Comparison of ENCODE assay signal across 28 cellular contexts in the genomic region with DNA sequence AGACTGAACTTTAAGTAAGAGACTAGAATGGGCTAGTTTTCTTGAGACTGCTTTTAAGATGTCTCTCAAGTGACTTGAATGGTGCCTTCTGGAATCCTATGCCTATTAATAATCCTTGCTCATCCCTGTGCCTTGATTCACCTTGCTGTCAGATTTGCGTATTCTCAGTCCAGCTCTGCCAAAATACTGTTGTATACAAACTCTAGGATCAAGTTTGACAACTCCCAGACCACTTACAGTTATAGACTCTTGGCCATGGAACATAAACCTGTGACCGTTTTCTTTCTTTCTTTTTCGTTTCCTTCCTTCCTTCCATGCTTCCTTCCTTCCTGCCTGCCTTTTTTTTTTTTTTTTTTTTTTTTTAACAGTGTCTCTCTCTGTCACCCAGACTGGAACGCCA.
"Had no signal": no experiment of that assay in that cellular context is flagged by ENCODE, and none has a peak within 500 bp of the region (broad histone marks: within the 10 kb centered on the region; RNA-seq: fewer than 3 reads in every experiment).

No MANE protein-coding gene starts in this region.

- H3K9me3 ChIP-seq: stomach, suprapubic skin, testis, thoracic aorta, tibial artery, upper lobe of right lung, uterus, vagina had no signal

- H3K4me3 Mint-ChIP-seq: stimulated activated effector memory CD8-positive, alpha-beta T cell treated with anti-CD3 and anti-CD28 coated beads, Interleukin-12 subunit alpha, Interleukin-12 subunit beta, amount 100 ng/mL, for 72 hours; stimulated activated memory B cell treated with anti-CD40 and anti-IgM and Interleukin-4, amounts not matched to agents 10 μg/mL and 1 μg/mL and 100 μg/mL, for 72 hours; stimulated activated naive B cell treated with anti-CD40 and anti-IgM and Interleukin-4, amounts not matched to agents 10 μg/mL and 1 μg/mL and 100 μg/mL, for 72 hours; stimulated activated naive CD8-positive, alpha-beta T cell treated with anti-CD3 and anti-CD28 coated beads, Interleukin-15, amount 100 ng/mL, for 72 hours; stimulated activated naive CD8-positive, alpha-beta T cell treated with anti-CD3 and anti-CD28 coated beads, Interleukin-15, Interleukin-2, amounts not matched to agents 100 ng/mL and 50 ng/mL, for 24 hours; type B pancreatic cell had no signal

- H3K36me3 ChIP-seq: stomach, suprapubic skin, thoracic aorta, thyroid gland, tibial artery, tibial nerve, transverse colon, upper lobe of left lung, upper lobe of right lung, uterus, vagina had no signal

- H3K27ac Mint-ChIP-seq: stimulated activated effector memory CD8-positive, alpha-beta T cell treated with anti-CD3 and anti-CD28 coated beads, Interleukin-12 subunit alpha, Interleukin-12 subunit beta, amount 100 ng/mL, for 72 hours; stimulated activated memory B cell treated with anti-CD40 and anti-IgM and Interleukin-4, amounts not matched to agents 10 μg/mL and 1 μg/mL and 100 μg/mL, for 72 hours; stimulated activated naive B cell treated with anti-CD40 and anti-IgM and Interleukin-4, amounts not matched to agents 10 μg/mL and 1 μg/mL and 100 μg/mL, for 72 hours; stimulated activated naive CD8-positive, alpha-beta T cell treated with anti-CD3 and anti-CD28 coated beads, Interleukin-15, amount 100 ng/mL, for 72 hours; stimulated activated naive CD8-positive, alpha-beta T cell treated with anti-CD3 and anti-CD28 coated beads, Interleukin-15, Interleukin-2, amounts not matched to agents 100 ng/mL and 50 ng/mL, for 24 hours; type B pancreatic cell had no signal

- H3K27me3 Mint-ChIP-seq: stimulated activated memory B cell treated with anti-CD40 and anti-IgM and Interleukin-4, amounts not matched to agents 10 μg/mL and 1 μg/mL and 100 μg/mL, for 72 hours; stimulated activated naive B cell treated with anti-CD40 and anti-IgM and Interleukin-4, amounts not matched to agents 10 μg/mL and 1 μg/mL and 100 μg/mL, for 72 hours; stimulated activated naive CD8-positive, alpha-beta T cell treated with anti-CD3 and anti-CD28 coated beads, Interleukin-15, amount 100 ng/mL, for 72 hours; stimulated activated naive CD8-positive, alpha-beta T cell treated with anti-CD3 and anti-CD28 coated beads, Interleukin-15, Interleukin-2, amounts not matched to agents 100 ng/mL and 50 ng/mL, for 24 hours; type B pancreatic cell had no signal

- H3K27me3 ChIP-seq: stomach, suprapubic skin, testis, thyroid gland, tibial artery, tibial nerve, transverse colon, upper lobe of left lung, upper lobe of right lung, uterus, vagina had no signal

- H3K4me3 ChIP-seq: stomach, suprapubic skin, testis, thoracic aorta, thyroid gland, tibial artery, tibial nerve, transverse colon, upper lobe of left lung, upper lobe of right lung, uterus, vagina had no signal

- H3K4me1 ChIP-seq: testis, tibial artery, tibial nerve, transverse colon, upper lobe of left lung, upper lobe of right lung, uterus, vagina had no signal

- DNase-seq: stimulated activated CD4-positive, alpha-beta T cell treated with anti-CD3 and anti-CD28 coated beads, Interleukin-2, amount 100 ng/mL, for 48 hours; stimulated activated CD4-positive, alpha-beta T cell treated with anti-CD3 and anti-CD28 coated beads, Interleukin-4, amount 100 ng/mL, for 1 hour; stimulated activated CD4-positive, alpha-beta T cell treated with anti-CD3 and anti-CD28 coated beads, Interleukin-4, amount 100 ng/mL, for 24 hours; stimulated activated CD4-positive, alpha-beta T cell treated with anti-CD3 and anti-CD28 coated beads, Interleukin-4, amount 100 ng/mL, for 4 hours; stimulated activated CD8-positive, alpha-beta memory T cell treated with anti-CD3 and anti-CD28 coated beads, Interleukin-4, amount 100 ng/mL, for 48 hours; stimulated activated naive B cell treated with anti-CD40 and anti-IgM and Interleukin-4, amounts not matched to agents 10 μg/mL and 1 μg/mL and 100 μg/mL, for 72 hours; stimulated activated naive CD4-positive, alpha-beta T cell; stimulated activated naive CD4-positive, alpha-beta T cell treated with Interleukin-2 at 50 U/mL for 16 hours; stimulated activated naive CD8-positive, alpha-beta T cell treated with anti-CD3 and anti-CD28 coated beads, Interleukin-15, amount 100 ng/mL, for 72 hours; stimulated activated naive CD8-positive, alpha-beta T cell treated with anti-CD3 and anti-CD28 coated beads, Interleukin-15, Interleukin-2, amounts not matched to agents 100 U/mL and 50 U/mL, for 24 hours; stomach; substantia nigra; testis; thyroid gland; tibial artery; transverse colon; trophoblast cell; upper lobe of left lung; upper lobe of right lung; uterus had no signal

- H3K4me1 Mint-ChIP-seq: stimulated activated effector memory CD8-positive, alpha-beta T cell treated with anti-CD3 and anti-CD28 coated beads, Interleukin-12 subunit alpha, Interleukin-12 subunit beta, amount 100 ng/mL, for 72 hours; stimulated activated memory B cell treated with anti-CD40 and anti-IgM and Interleukin-4, amounts not matched to agents 10 μg/mL and 1 μg/mL and 100 μg/mL, for 72 hours; stimulated activated naive B cell treated with anti-CD40 and anti-IgM and Interleukin-4, amounts not matched to agents 10 μg/mL and 1 μg/mL and 100 μg/mL, for 72 hours; stimulated activated naive CD8-positive, alpha-beta T cell treated with anti-CD3 and anti-CD28 coated beads, Interleukin-15, amount 100 ng/mL, for 72 hours had no signal

- H3K36me3 Mint-ChIP-seq: stimulated activated effector memory CD8-positive, alpha-beta T cell treated with anti-CD3 and anti-CD28 coated beads, Interleukin-12 subunit alpha, Interleukin-12 subunit beta, amount 100 ng/mL, for 72 hours; stimulated activated memory B cell treated with anti-CD40 and anti-IgM and Interleukin-4, amounts not matched to agents 10 μg/mL and 1 μg/mL and 100 μg/mL, for 72 hours; stimulated activated naive B cell treated with anti-CD40 and anti-IgM and Interleukin-4, amounts not matched to agents 10 μg/mL and 1 μg/mL and 100 μg/mL, for 72 hours; type B pancreatic cell had no signal

- ATAC-seq: stimulated activated effector memory CD8-positive, alpha-beta T cell treated with anti-CD3 and anti-CD28 coated beads, Interleukin-12 subunit alpha, Interleukin-12 subunit beta, amount 100 ng/mL, for 72 hours; stimulated activated memory B cell treated with anti-CD40 and anti-IgM and Interleukin-4, amounts not matched to agents 10 μg/mL and 1 μg/mL and 100 μg/mL, for 72 hours; stimulated activated naive B cell treated with anti-CD40 and anti-IgM and Interleukin-4, amounts not matched to agents 10 μg/mL and 1 μg/mL and 100 μg/mL, for 72 hours; stimulated activated naive CD8-positive, alpha-beta T cell treated with anti-CD3 and anti-CD28 coated beads, Interleukin-15, amount 100 ng/mL, for 72 hours; stimulated activated naive CD8-positive, alpha-beta T cell treated with anti-CD3 and anti-CD28 coated beads, Interleukin-15, Interleukin-2, amounts not matched to agents 100 U/mL and 50 U/mL, for 24 hours; upper lobe of right lung had no signal

- H3K27ac ChIP-seq: stomach, suprapubic skin, testis, thoracic aorta, thyroid gland, tibial artery, tibial nerve, transverse colon, upper lobe of left lung, upper lobe of right lung, uterus, vagina had no signal
